In the genomic region with DNA sequence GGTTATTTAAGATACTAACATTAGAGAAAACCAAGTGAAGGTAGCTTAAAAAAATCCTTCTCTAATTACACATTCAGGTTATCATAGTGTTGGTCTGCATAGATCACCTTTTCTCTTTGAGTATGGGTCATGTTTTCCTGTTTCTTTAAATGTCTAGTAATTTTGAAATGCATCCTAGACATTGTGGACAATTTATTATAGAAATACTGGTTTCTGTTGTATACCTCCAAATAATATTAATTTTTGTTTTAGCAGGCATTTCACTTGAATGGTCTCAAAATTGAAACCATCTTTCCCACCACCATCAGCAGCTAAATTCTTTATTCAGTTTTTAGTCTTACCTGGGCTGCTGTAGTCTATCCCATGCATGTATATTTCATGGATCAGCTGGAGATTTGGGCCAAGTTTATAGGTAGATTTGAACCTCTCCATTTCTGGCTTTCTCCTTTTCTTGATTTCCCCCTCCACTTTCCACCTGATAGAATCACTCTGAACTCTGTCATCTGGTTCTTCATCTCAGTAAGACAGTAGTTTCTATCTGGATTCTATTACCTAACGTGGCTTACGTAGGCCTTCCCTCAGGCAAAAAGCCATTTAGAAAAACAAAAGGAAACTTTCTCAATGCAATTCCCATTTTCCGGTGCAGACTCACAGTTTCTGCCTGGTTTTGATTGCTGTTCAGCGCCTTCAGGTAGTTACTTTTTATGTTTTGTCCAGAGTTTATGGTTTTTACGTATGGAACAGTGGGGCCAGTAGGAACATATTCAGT, we compare ENCODE assay signal across 19 cellular contexts. TPM values are rescaled to one million over a fixed set of nuclear protein-coding genes. Genes with fewer than 3 reads are reported as not detected.
DNase-seq lines count a peak whose midpoint lies in the region; TF ChIP-seq lines count a peak whose summit lies in the region.
"Had no signal": no experiment of that assay in that cellular context is flagged by ENCODE, and none has a peak within 500 bp of the region (broad histone marks: within the 10 kb centered on the region; RNA-seq: fewer than 3 reads in every experiment).

No MANE protein-coding gene starts in this region.

- TF ChIP-seq CTCF in epithelial cell of esophagus (IDR thresholded peaks at IDR 0.05; ENCODE audit: insufficient read depth, low read depth, low read length, missing control alignments): no peak

- no peak overlapping the region for H3K27ac ChIP-seq in trophoblast cell (ENCODE audit: low read depth, low read length)
- H3K27ac ChIP-seq: A549, BLaER1, KMS-11 had no signal

- H3K4me1 ChIP-seq in trophoblast cell (ENCODE audit: control insufficient read depth in 1 of 2, insufficient read depth in 2 of 2, low read length in 2 of 2): peaks cover 0 to 4% of the 10 kb centered on the region in 2 experiments

- no peak overlapping the region for H3K23ac ChIP-seq in trophoblast cell (ENCODE audit: low read length)

- peaks cover 10% of the 10 kb centered on the region for H3K9me3 Mint-ChIP-seq in activated naive CD8-positive, alpha-beta T cell treated with anti-CD3 and anti-CD28 coated beads for 36 hours

- H2AK5ac ChIP-seq in trophoblast cell (ENCODE audit: low read length): no peak overlapping the region

- no peaks in the 10 kb centered on the region for H3K36me3 ChIP-seq in trophoblast cell (ENCODE audit: control insufficient read depth in 1 of 2, insufficient read depth in 2 of 2, low read length in 2 of 2)

- no peak overlapping the region for H3K4me2 ChIP-seq in trophoblast cell (ENCODE audit: low read length)
- H3K4me2 ChIP-seq: A549, BLaER1, KMS-11, SK-N-SH had no signal

- WGBS in trophoblast cell (ENCODE audit: extremely low coverage, insufficient coverage, insufficient read length): no CpG with 5 or more reads among the region's 5 CpGs

- no peak overlapping the region for H2AFZ ChIP-seq in trophoblast cell (ENCODE audit: insufficient read depth, low read length, poor library complexity)

- no peak overlapping the region for H3K18ac ChIP-seq in trophoblast cell (ENCODE audit: low read length)

- peaks cover 50% of the 10 kb centered on the region for H3K4me1 Mint-ChIP-seq in activated naive CD8-positive, alpha-beta T cell treated with anti-CD3 and anti-CD28 coated beads for 36 hours

- no peak overlapping the region for H3K14ac ChIP-seq in trophoblast cell (ENCODE audit: low read length)

- no peak overlapping the region for H3K4me3 ChIP-seq in epithelial cell of esophagus (ENCODE audit: low read length)
- H3K4me3 ChIP-seq in trophoblast cell (ENCODE audit: low read depth, low read length): no peak overlapping the region
- H3K4me3 ChIP-seq: A549, BLaER1 had no signal

- no peak overlapping the region for H2BK120ac ChIP-seq in trophoblast cell (ENCODE audit: insufficient read depth, low read length, poor library complexity)

- H3K4me3 Mint-ChIP-seq in activated naive CD8-positive, alpha-beta T cell treated with anti-CD3 and anti-CD28 coated beads for 36 hours: no peak overlapping the region
- H3K4me3 Mint-ChIP-seq: CD8-positive, alpha-beta T cell had no signal

- DNase-seq in ELF-1 (ENCODE audit: low read depth, low spot score) (peak; percentile 46), NCI-H146 treated with DMSO at 0.1 percent for 48 hours (lab: John Stamatoyannopoulos, UW; ENCODE audit: unreplicated experiment) (peak; percentile 43), epithelial cell of esophagus (ENCODE audit: low read depth) (peak; percentile 72), trophoblast cell (peak; percentile 45 to 86), islet precursor cell (no peak), DMS53 (lab: John Stamatoyannopoulos, UW) (no peak)
- DNase-seq in activated naive CD8-positive, alpha-beta T cell treated with anti-CD3 and anti-CD28 coated beads for 36 hours: no peak
- DNase-seq: CD8-positive, alpha-beta T cell; DMS79; H7; NCI-H1417 treated with DMSO at 0.1 percent for 48 hours; NCI-H2029; NCI-H446; NK-92 treated with Interleukin-12 subunit alpha and Interleukin-12 subunit beta, amount 100 ng/mL, for 24 hours; SHP77 treated with DMSO at 0.1 percent for 48 hours; SK-N-SH had no signal

- peaks cover 6% of the 10 kb centered on the region for H3K79me2 ChIP-seq in trophoblast cell (ENCODE audit: control insufficient read depth, insufficient read depth, low read length, poor library complexity)

- no peak overlapping the region for H4K91ac ChIP-seq in trophoblast cell (ENCODE audit: low read depth, low read length)

- H3K79me1 ChIP-seq in trophoblast cell (ENCODE audit: low read length): no peaks in the 10 kb centered on the region

- no peak overlapping the region for H2BK5ac ChIP-seq in trophoblast cell (ENCODE audit: low read depth, low read length, poor library complexity)

- H4K8ac ChIP-seq in trophoblast cell (ENCODE audit: low read depth, low read length): no peak overlapping the region

- no peak overlapping the region for H4K12ac ChIP-seq in trophoblast cell (ENCODE audit: low read depth, low read length)

- no peak overlapping the region for H3K4ac ChIP-seq in trophoblast cell (ENCODE audit: low read depth, low read length)

- no peak overlapping the region for H3K27ac Mint-ChIP-seq in activated naive CD8-positive, alpha-beta T cell treated with anti-CD3 and anti-CD28 coated beads for 36 hours
- H3K27ac Mint-ChIP-seq: CD8-positive, alpha-beta T cell had no signal

- no peak overlapping the region for H2BK12ac ChIP-seq in trophoblast cell (ENCODE audit: low read length)

- no peaks in the 10 kb centered on the region for H3K27me3 ChIP-seq in trophoblast cell (ENCODE audit: insufficient read depth, low read length)
- H3K27me3 ChIP-seq: BLaER1 had no signal

- no peak overlapping the region for H3K9ac ChIP-seq in trophoblast cell (ENCODE audit: low read length)
- H3K9ac ChIP-seq: BLaER1, KMS-11, SK-N-SH had no signal

- H3K27me3 Mint-ChIP-seq in activated naive CD8-positive, alpha-beta T cell treated with anti-CD3 and anti-CD28 coated beads for 36 hours: no peaks in the 10 kb centered on the region

- H3K9me3 ChIP-seq in trophoblast cell (ENCODE audit: insufficient read depth, low read depth, low read length): no peaks in the 10 kb centered on the region
- H3K9me3 ChIP-seq: A549 had no signal

- peaks cover 37% of the 10 kb centered on the region for H3K36me3 Mint-ChIP-seq in activated naive CD8-positive, alpha-beta T cell treated with anti-CD3 and anti-CD28 coated beads for 36 hours

RNA-seq across cellular contexts. Expression of gene ZFAND3, which starts 52.3 kb away (rescaled TPM):
- polyA plus RNA-seq in trophoblast cell (2013): 79.8 and 81.0 TPM in 2 replicates
- total RNA-seq in activated naive CD8-positive, alpha-beta T cell treated with anti-CD3 and anti-CD28 coated beads for 36 hours: 10 to 100 TPM; 36.3 to 38.5 TPM

Comparison
In these comparisons a context has a peak if more than half of its experiments do, and no peak if none do; other contexts are left out.
1. DNase-seq: peak in ELF-1 (single experiment), NCI-H146 treated with DMSO at 0.1 percent for 48 hours (single experiment), epithelial cell of esophagus (single experiment) and trophoblast cell (2 of 2); none in activated naive CD8-positive, alpha-beta T cell treated with anti-CD3 and anti-CD28 coated beads for 36 hours (single experiment), islet precursor cell (single experiment) and DMS53 (single experiment).